ENCODE assay signal across 14 cellular contexts in the genomic region with DNA sequence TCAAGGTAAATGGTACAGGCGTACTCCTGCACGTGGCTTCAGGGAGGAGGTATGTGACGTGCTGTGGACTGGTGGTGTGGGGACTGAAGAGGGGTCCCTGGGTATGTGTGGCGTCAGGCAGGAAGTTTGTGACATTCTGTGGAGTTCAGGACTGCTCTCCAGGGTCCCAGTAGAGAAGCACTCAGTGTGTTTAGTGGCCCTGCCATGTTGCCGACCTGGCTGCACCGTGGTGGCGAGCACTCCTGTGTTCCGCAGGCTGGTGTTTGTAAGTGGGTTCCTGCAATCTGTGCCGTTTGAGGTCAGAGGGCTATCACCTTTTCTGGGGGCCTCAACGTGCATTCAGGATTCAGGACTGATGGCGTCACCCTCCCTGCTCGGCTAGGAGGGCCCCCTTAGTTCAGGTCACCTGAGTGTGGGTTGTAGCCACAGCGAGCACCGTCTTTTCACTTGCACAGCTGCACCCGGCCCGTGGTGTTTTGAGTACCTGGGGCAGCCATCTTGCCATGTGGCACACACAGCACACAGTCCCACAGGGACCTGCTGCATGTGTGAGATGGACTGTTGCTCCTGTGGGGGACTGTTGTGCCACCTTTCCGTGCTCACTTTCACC. TPM values are rescaled to one million over a fixed set of nuclear protein-coding genes. Genes with fewer than 3 reads are reported as not detected.
DNase-seq lines count a peak whose midpoint lies in the region; ATAC-seq and TF ChIP-seq lines count a peak whose summit lies in the region.
"Had no signal": no experiment of that assay in that cellular context is flagged by ENCODE, and none has a peak within 500 bp of the region (broad histone marks: within the 10 kb centered on the region; RNA-seq: fewer than 3 reads in every experiment).

No MANE protein-coding gene starts in this region.

- CTCF ChIA-PET in activated CD4-positive, alpha-beta T cell treated with anti-CD3 and anti-CD28 coated beads, Interleukin-2, amount 10 ng/mL, durations not matched to agents 7 days and 5 days (lab: Charles Lee) = interaction anchor here (0.7 to 1.9 kb wide), 6 partner anchors 12 to 192 kb away, joined by 3 to 9 read pairs (median 3); no protein-coding TSS in a partner anchor

- no peaks in the 10 kb centered on the region for H3K27me3 Mint-ChIP-seq in activated CD4-positive, alpha-beta T cell treated with anti-CD3 and anti-CD28 coated beads, Interleukin-2, amount 10 ng/mL, durations not matched to agents 7 days and 5 days

- peak overlapping the region; percentile 25 for H3K4me3 Mint-ChIP-seq in activated CD4-positive, alpha-beta T cell treated with anti-CD3 and anti-CD28 coated beads, Interleukin-2, amount 10 ng/mL, durations not matched to agents 7 days and 5 days

- H3K9me3 Mint-ChIP-seq in activated CD4-positive, alpha-beta T cell treated with anti-CD3 and anti-CD28 coated beads, Interleukin-2, amount 10 ng/mL, durations not matched to agents 7 days and 5 days = no peaks in the 10 kb centered on the region
- H3K9me3 Mint-ChIP-seq: activated T-cell treated with anti-CD3 and anti-CD28 coated beads, Interleukin-2, amount 50 U/mL, for 4 hours had no signal

- no peak overlapping the region for H3K4me3 ChIP-seq in RWPE2 (ENCODE audit: severe bottlenecking)
- no peak overlapping the region for H3K4me3 ChIP-seq in lower lobe of right lung
- H3K4me3 ChIP-seq in stomach smooth muscle (ENCODE audit: low read length in 2 of 2) = no peak overlapping the region

- H3K36me3 Mint-ChIP-seq in activated CD4-positive, alpha-beta T cell treated with anti-CD3 and anti-CD28 coated beads, Interleukin-2, amount 10 ng/mL, durations not matched to agents 7 days and 5 days (ENCODE audit: low read depth) = peaks cover 65% of the 10 kb centered on the region

- intact Hi-C loops in lower lobe of right lung (cut with DNase I) = loop anchor here (10.0 kb wide), 1 partner anchor 173 kb away; no protein-coding TSS in a partner anchor

- H3K27me3 ChIP-seq in RWPE2 (ENCODE audit: insufficient read depth, poor library complexity, severe bottlenecking) (no peaks in the 10 kb centered on the region), lower lobe of right lung (ENCODE audit: low read depth) (no peaks in the 10 kb centered on the region), stomach smooth muscle (ENCODE audit: control insufficient read depth in 1 of 2, insufficient read depth in 2 of 2, low read length in 2 of 2) (no peaks in the 10 kb centered on the region)

- no peak for TF ChIP-seq CTCF in RWPE2 (IDR thresholded peaks at IDR 0.05; ENCODE audit: poor library complexity, severe bottlenecking)
- no peak for TF ChIP-seq CTCF in lower lobe of right lung (IDR thresholded peaks at IDR 0.05)

- POLR2A ChIA-PET in activated CD4-positive, alpha-beta T cell treated with anti-CD3 and anti-CD28 coated beads, Interleukin-2, amount 10 ng/mL, durations not matched to agents 7 days and 5 days (lab: Charles Lee) = no interaction called here

- H3K9ac ChIP-seq in stomach smooth muscle (ENCODE audit: low read length in 2 of 2) = peak overlapping the region in 1 of 2 donors; percentile 22

- peak overlapping the region; percentile 90 for H3K27ac Mint-ChIP-seq in activated CD4-positive, alpha-beta T cell treated with anti-CD3 and anti-CD28 coated beads, Interleukin-2, amount 10 ng/mL, durations not matched to agents 7 days and 5 days

- H3K4me1 ChIP-seq in RWPE2 (ENCODE audit: insufficient read depth, poor library complexity, severe bottlenecking) = peaks cover 18% of the 10 kb centered on the region
- H3K4me1 ChIP-seq in lower lobe of right lung = peaks cover 39% of the 10 kb centered on the region
- H3K4me1 ChIP-seq in stomach smooth muscle (ENCODE audit: control insufficient read depth, insufficient read depth, low read length) = peaks cover 67% of the 10 kb centered on the region

- peaks cover 11% of the 10 kb centered on the region; the same call in 1 of the 2 replicates for H3K36me3 ChIP-seq in RWPE2 (ENCODE audit: low read depth)
- H3K36me3 ChIP-seq in lower lobe of right lung = peaks cover 39% of the 10 kb centered on the region
- H3K36me3 ChIP-seq in stomach smooth muscle (ENCODE audit: control insufficient read depth in 2 of 2, insufficient read depth in 2 of 2, low read length in 2 of 2) = peaks cover 10 to 11% of the 10 kb centered on the region in 2 donors

- no peak for ATAC-seq in RWPE2 (ENCODE audit: low read depth)
- no peak for ATAC-seq in lower lobe of right lung
- no peak for ATAC-seq in SK-N-SH treated with all-trans-retinoic acid at 6 μM for 48 hours

- H3K27ac ChIP-seq in RWPE2 (ENCODE audit: poor library complexity, severe bottlenecking) = peak overlapping the region; percentile 84
- peak overlapping the region; percentile 29 for H3K27ac ChIP-seq in lower lobe of right lung
- H3K27ac ChIP-seq in stomach smooth muscle (ENCODE audit: low read length) = peak overlapping the region; percentile 74
- H3K27ac ChIP-seq: HL-60 had no signal

- DNase-seq in activated CD4-positive, alpha-beta T cell treated with anti-CD3 and anti-CD28 coated beads, Interleukin-2, amount 10 ng/mL, durations not matched to agents 7 days and 5 days = no peak
- no peak for DNase-seq in activated CD4-positive, alpha-beta T cell treated with anti-CD3 and anti-CD28 coated beads, Interleukin-2, amount 50 U/mL, for 4 hours
- DNase-seq in RWPE2 (ENCODE audit: low spot score) (no peak), lower lobe of right lung (no peak), NCI-H1436 (lab: John Stamatoyannopoulos, UW) (no peak), GOT3 (lab: John Stamatoyannopoulos, UW) (no peak)

- peaks cover 95% of the 10 kb centered on the region for H3K4me1 Mint-ChIP-seq in activated CD4-positive, alpha-beta T cell treated with anti-CD3 and anti-CD28 coated beads, Interleukin-2, amount 10 ng/mL, durations not matched to agents 7 days and 5 days

- H3K9me3 ChIP-seq in RWPE2 (ENCODE audit: severe bottlenecking) = no peaks in the 10 kb centered on the region
- H3K9me3 ChIP-seq in lower lobe of right lung = no peaks in the 10 kb centered on the region
- no peaks in the 10 kb centered on the region for H3K9me3 ChIP-seq in stomach smooth muscle (ENCODE audit: control insufficient read depth in 2 of 2, low read length in 2 of 2)

TF ChIP-seq in SK-N-SH treated with all-trans-retinoic acid at 6 μM for 48 hours, 23 proteins besides CTCF, POLR2A, EP300 and RAD21 (continues in another document):
- no peak for TF ChIP-seq ARNTL (CRISPR knock-in tag; IDR thresholded peaks at IDR 0.05; ENCODE audit: borderline replicate concordance, low read depth)
- TF ChIP-seq ISL1 (CRISPR knock-in tag; IDR thresholded peaks at IDR 0.05) = no peak
- no peak for TF ChIP-seq CREB5 (CRISPR knock-in tag; IDR thresholded peaks at IDR 0.05; ENCODE audit: low read depth)
- TF ChIP-seq ESRRG (CRISPR knock-in tag; IDR thresholded peaks at IDR 0.05) = no peak
- no peak for TF ChIP-seq TCF4 (CRISPR knock-in tag; IDR thresholded peaks at IDR 0.05; ENCODE audit: borderline replicate concordance)
- TF ChIP-seq ZNF70 (CRISPR knock-in tag; IDR thresholded peaks at IDR 0.05) = no peak
- TF ChIP-seq OSR1 (CRISPR knock-in tag; IDR thresholded peaks at IDR 0.05) = no peak
- no peak for TF ChIP-seq TOX (CRISPR knock-in tag; IDR thresholded peaks at IDR 0.05; ENCODE audit: borderline replicate concordance)
- TF ChIP-seq PPARA (CRISPR knock-in tag; IDR thresholded peaks at IDR 0.05; ENCODE audit: borderline replicate concordance) = no peak
- TF ChIP-seq, protein P1, sequence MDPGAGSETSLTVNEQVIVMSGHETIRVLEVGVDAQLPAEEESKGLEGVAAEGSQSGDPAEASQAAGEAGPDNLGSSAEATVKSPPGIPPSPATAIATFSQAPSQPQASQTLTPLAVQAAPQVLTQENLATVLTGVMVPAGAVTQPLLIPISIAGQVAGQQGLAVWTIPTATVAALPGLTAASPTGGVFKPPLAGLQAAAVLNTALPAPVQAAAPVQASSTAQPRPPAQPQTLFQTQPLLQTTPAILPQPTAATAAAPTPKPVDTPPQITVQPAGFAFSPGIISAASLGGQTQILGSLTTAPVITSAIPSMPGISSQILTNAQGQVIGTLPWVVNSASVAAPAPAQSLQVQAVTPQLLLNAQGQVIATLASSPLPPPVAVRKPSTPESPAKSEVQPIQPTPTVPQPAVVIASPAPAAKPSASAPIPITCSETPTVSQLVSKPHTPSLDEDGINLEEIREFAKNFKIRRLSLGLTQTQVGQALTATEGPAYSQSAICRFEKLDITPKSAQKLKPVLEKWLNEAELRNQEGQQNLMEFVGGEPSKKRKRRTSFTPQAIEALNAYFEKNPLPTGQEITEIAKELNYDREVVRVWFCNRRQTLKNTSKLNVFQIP (CRISPR knock-in tag; IDR thresholded peaks at IDR 0.05; ENCODE audit: borderline replicate concordance, low read depth) = no peak

RNA-seq across cellular contexts. Expression of gene SNAP47, which starts 26.5 kb away (rescaled TPM):
- 10 to 100 TPM; 30.3 TPM for total RNA-seq in activated CD4-positive, alpha-beta T cell treated with anti-CD3 and anti-CD28 coated beads, Interleukin-2, amount 10 ng/mL, durations not matched to agents 7 days and 5 days
- total RNA-seq in lower lobe of right lung = 23.1 TPM

RNA-seq across cellular contexts. Expression of gene JMJD4, which starts 26.6 kb away (rescaled TPM):
- total RNA-seq in activated CD4-positive, alpha-beta T cell treated with anti-CD3 and anti-CD28 coated beads, Interleukin-2, amount 10 ng/mL, durations not matched to agents 7 days and 5 days = 10 to 100 TPM; 15.4 to 20.0 TPM
- total RNA-seq in lower lobe of right lung = 14.9 TPM

RNA-seq across cellular contexts. Expression of gene PRSS38, which starts 53.7 kb away (rescaled TPM):
- total RNA-seq in activated CD4-positive, alpha-beta T cell treated with anti-CD3 and anti-CD28 coated beads, Interleukin-2, amount 10 ng/mL, durations not matched to agents 7 days and 5 days = not detected
- total RNA-seq in lower lobe of right lung = not detected
- total RNA-seq: A673; activated T-cell treated with anti-CD3 and anti-CD28 coated beads, Interleukin-2, amount 50 U/mL, for 4 hours; myocyte; right cardiac atrium; SK-MEL-5 had no signal

Comparison
In these comparisons a context has a peak if more than half of its experiments do, and no peak if none do; other contexts are left out.
1. H3K27ac ChIP-seq: peak in every context shown above with its lines; median percentile 84 in RWPE2; 74 in stomach smooth muscle; 29 in lower lobe of right lung.